32 cellular contexts compared by ENCODE assay signal in genomic region chr15:34132881-34133280, GRCh38.
"Had no signal": no experiment of that assay in that cellular context is flagged by ENCODE, and none has a peak within 500 bp of the region (broad histone marks: within the 10 kb centered on the region; RNA-seq: fewer than 3 reads in every experiment).

No MANE protein-coding gene starts in this region.

- FAIRE-seq: bronchial epithelial cell, colon, endometrium had no signal

- H3K27me3 Mint-ChIP-seq: activated naive CD8-positive, alpha-beta T cell; central memory CD8-positive, alpha-beta T cell; natural killer cell treated with Interleukin-12 subunit alpha and Interleukin-12 subunit beta and Interleukin-15 and Interleukin-18, amount 100 ng/mL, for 72 hours; stimulated activated memory B cell treated with anti-CD40 and anti-IgM and Interleukin-4, amounts not matched to agents 10 μg/mL and 1 μg/mL and 100 μg/mL, for 72 hours; stimulated activated naive CD8-positive, alpha-beta T cell treated with anti-CD3 and anti-CD28 coated beads, Interleukin-15, amount 100 ng/mL, for 72 hours had no signal

- H3K27ac Mint-ChIP-seq: activated naive CD8-positive, alpha-beta T cell; immature natural killer cell; natural killer cell treated with Interleukin-12 subunit alpha and Interleukin-12 subunit beta and Interleukin-15 and Interleukin-18, amount 100 ng/mL, for 72 hours; stimulated activated memory B cell treated with anti-CD40 and anti-IgM and Interleukin-4, amounts not matched to agents 10 μg/mL and 1 μg/mL and 100 μg/mL, for 72 hours had no signal

- H3K4me3 ChIP-seq: adrenal gland, esophagus squamous epithelium, gastroesophageal sphincter, lower lobe of right lung, right lobe of liver, upper lobe of left lung, vagina had no signal

- H3K27ac ChIP-seq: adrenal gland, epithelial cell of prostate, esophagus squamous epithelium, gastroesophageal sphincter, lower lobe of right lung, right lobe of liver, upper lobe of left lung, vagina had no signal

- H3K36me3 Mint-ChIP-seq: activated naive CD8-positive, alpha-beta T cell; natural killer cell treated with Interleukin-12 subunit alpha and Interleukin-12 subunit beta and Interleukin-15 and Interleukin-18, amount 100 ng/mL, for 72 hours; stimulated activated memory B cell treated with anti-CD40 and anti-IgM and Interleukin-4, amounts not matched to agents 10 μg/mL and 1 μg/mL and 100 μg/mL, for 72 hours had no signal

- H3K4me1 ChIP-seq: adrenal gland, esophagus squamous epithelium, gastroesophageal sphincter, lower lobe of right lung, right lobe of liver, upper lobe of left lung, vagina had no signal

- H3K36me3 ChIP-seq: adrenal gland, lower lobe of right lung, right lobe of liver, upper lobe of left lung had no signal

- H3K4me1 Mint-ChIP-seq: central memory CD8-positive, alpha-beta T cell; stimulated activated memory B cell treated with anti-CD40 and anti-IgM and Interleukin-4, amounts not matched to agents 10 μg/mL and 1 μg/mL and 100 μg/mL, for 72 hours; stimulated activated naive CD8-positive, alpha-beta T cell treated with anti-CD3 and anti-CD28 coated beads, Interleukin-15, amount 100 ng/mL, for 72 hours had no signal

- DNase-seq: activated CD4-positive, alpha-beta T cell treated with anti-CD3 and anti-CD28 coated beads for 48 hours; activated CD4-positive, alpha-beta T cell treated with anti-CD3 and anti-CD28 coated beads, Interleukin-2, amount 50 U/mL, for 48 hours; activated CD8-positive, alpha-beta memory T cell treated with anti-CD3 and anti-CD28 coated beads for 24 hours; activated effector memory CD4-positive, alpha-beta T cell treated with Interleukin-2 at 50 U/mL for 16 hours; activated naive CD4-positive, alpha-beta T cell treated with Interleukin-2 at 50 U/mL for 16 hours; adrenal gland; dermis blood vessel endothelial cell; effector CD8-positive, alpha-beta T cell; esophagus squamous epithelium; head of caudate nucleus; hypothalamus; immature natural killer cell; lower lobe of right lung; mesenchymal stem cell; right lobe of liver; stimulated activated CD4-positive, alpha-beta T cell treated with anti-CD3 and anti-CD28 coated beads, Interleukin-12 subunit alpha, Interleukin-12 subunit beta, amount 100 ng/mL, for 4 hours; stimulated activated CD4-positive, alpha-beta T cell treated with anti-CD3 and anti-CD28 coated beads, Interleukin-4, amount 100 ng/mL, for 24 hours; stimulated activated CD8-positive, alpha-beta memory T cell treated with anti-CD3 and anti-CD28 coated beads, Interleukin-4, amount 100 ng/mL, for 48 hours; stimulated activated naive CD8-positive, alpha-beta T cell treated with anti-CD3 and anti-CD28 coated beads, Interleukin-15, amount 100 ng/mL, for 72 hours; substantia nigra; upper lobe of left lung had no signal

- H3K9me3 Mint-ChIP-seq: central memory CD8-positive, alpha-beta T cell; natural killer cell treated with Interleukin-12 subunit alpha and Interleukin-12 subunit beta and Interleukin-15 and Interleukin-18, amount 100 ng/mL, for 72 hours; stimulated activated memory B cell treated with anti-CD40 and anti-IgM and Interleukin-4, amounts not matched to agents 10 μg/mL and 1 μg/mL and 100 μg/mL, for 72 hours had no signal

- H3K9me3 ChIP-seq: adrenal gland, esophagus squamous epithelium, gastroesophageal sphincter, lower lobe of right lung, right lobe of liver, upper lobe of left lung, vagina had no signal

- H3K4me3 Mint-ChIP-seq: activated naive CD8-positive, alpha-beta T cell; central memory CD8-positive, alpha-beta T cell; immature natural killer cell; natural killer cell treated with Interleukin-12 subunit alpha and Interleukin-12 subunit beta and Interleukin-15 and Interleukin-18, amount 100 ng/mL, for 72 hours; stimulated activated memory B cell treated with anti-CD40 and anti-IgM and Interleukin-4, amounts not matched to agents 10 μg/mL and 1 μg/mL and 100 μg/mL, for 72 hours; stimulated activated naive CD8-positive, alpha-beta T cell treated with anti-CD3 and anti-CD28 coated beads, Interleukin-15, amount 100 ng/mL, for 72 hours had no signal

- H3K27me3 ChIP-seq: adrenal gland, esophagus squamous epithelium, gastroesophageal sphincter, right lobe of liver, upper lobe of left lung, vagina had no signal

- ATAC-seq: gastroesophageal sphincter; left lobe of liver; lower lobe of right lung; natural killer cell treated with Interleukin-12 subunit alpha and Interleukin-12 subunit beta and Interleukin-15 and Interleukin-18, amount 100 ng/mL, for 72 hours; right lobe of liver; stimulated activated memory B cell treated with anti-CD40 and anti-IgM and Interleukin-4, amounts not matched to agents 10 μg/mL and 1 μg/mL and 100 μg/mL, for 72 hours; stimulated activated naive CD8-positive, alpha-beta T cell treated with anti-CD3 and anti-CD28 coated beads, Interleukin-15, amount 100 ng/mL, for 72 hours had no signal
